Comparison of ENCODE assay signal across 29 cellular contexts in genomic region chr10:105875050-105875449, GRCh38.
"Had no signal": no experiment of that assay in that cellular context is flagged by ENCODE, and none has a peak within 500 bp of the region (broad histone marks: within the 10 kb centered on the region; RNA-seq: fewer than 3 reads in every experiment).

No MANE protein-coding gene starts in this region.

- H3K36me3 ChIP-seq: brain microvascular endothelial cell, cardiac muscle cell, SJSA1 had no signal

- DNase-seq: activated B cell treated with CpG ODN at 0.5 μM for 24 hours; activated CD4-positive, alpha-beta memory T cell treated with anti-CD3 and anti-CD28 coated beads for 36 hours; activated CD4-positive, alpha-beta T cell treated with anti-CD3 and anti-CD28 coated beads, Interleukin-2, amount 10 ng/mL, durations not matched to agents 7 days and 5 days; activated CD8-positive, alpha-beta memory T cell treated with anti-CD3 and anti-CD28 coated beads for 24 hours; activated effector memory CD4-positive, alpha-beta T cell treated with anti-CD3 and anti-CD28 coated beads, Interleukin-2, amount 50 U/mL, for 16 hours; activated naive CD4-positive, alpha-beta T cell treated with Interleukin-2 at 50 U/mL for 16 hours; activated naive CD8-positive, alpha-beta T cell treated with anti-CD3 and anti-CD28 coated beads, Interleukin-2, amount 50 U/mL, for 24 hours; activated T-cell treated with anti-CD3 and anti-CD28 coated beads, Interleukin-2, amount 50 U/mL, for 4 hours; amygdala; brain microvascular endothelial cell; NCI-H1048; NCI-H146; NCI-H2029; NCI-H2107; NCI-H2171 treated with DMSO at 0.1 percent for 48 hours; NCI-H510A treated with DMSO at 0.1 percent for 48 hours; NCI-H69; NK-92 treated with Interleukin-12 subunit alpha and Interleukin-12 subunit beta, amount 100 ng/mL, for 24 hours; SHP77; T-helper 17 cell; T-helper 9 cell had no signal

- ATAC-seq: activated naive CD4-positive, alpha-beta T cell treated with anti-CD3 and anti-CD28 coated beads, Interleukin-2, amount 50 U/mL, for 72 hours; activated naive CD8-positive, alpha-beta T cell treated with anti-CD3 and anti-CD28 coated beads, Interleukin-2, amount 50 U/mL, for 24 hours; activated T-cell treated with anti-CD3 and anti-CD28 coated beads, Interleukin-2, amount 50 U/mL, for 4 hours; Panc1; SK-N-SH treated with all-trans-retinoic acid at 6 μM for 48 hours; T-helper 17 cell had no signal

- H3K4me1 ChIP-seq: SJSA1 had no signal

- H3K27ac ChIP-seq: brain microvascular endothelial cell, cardiac muscle cell, KMS-11, RWPE1, SJSA1 had no signal

- H3K27me3 ChIP-seq: brain microvascular endothelial cell, cardiac muscle cell, SJSA1 had no signal

- H3K4me3 ChIP-seq: cardiac muscle cell, SJSA1 had no signal

- FAIRE-seq: TTC549 had no signal

- H3K4me2 ChIP-seq: KMS-11 had no signal

- H3K9ac ChIP-seq: KMS-11 had no signal
